Comparison of ENCODE assay signal across 1 cellular context in the genomic region with DNA sequence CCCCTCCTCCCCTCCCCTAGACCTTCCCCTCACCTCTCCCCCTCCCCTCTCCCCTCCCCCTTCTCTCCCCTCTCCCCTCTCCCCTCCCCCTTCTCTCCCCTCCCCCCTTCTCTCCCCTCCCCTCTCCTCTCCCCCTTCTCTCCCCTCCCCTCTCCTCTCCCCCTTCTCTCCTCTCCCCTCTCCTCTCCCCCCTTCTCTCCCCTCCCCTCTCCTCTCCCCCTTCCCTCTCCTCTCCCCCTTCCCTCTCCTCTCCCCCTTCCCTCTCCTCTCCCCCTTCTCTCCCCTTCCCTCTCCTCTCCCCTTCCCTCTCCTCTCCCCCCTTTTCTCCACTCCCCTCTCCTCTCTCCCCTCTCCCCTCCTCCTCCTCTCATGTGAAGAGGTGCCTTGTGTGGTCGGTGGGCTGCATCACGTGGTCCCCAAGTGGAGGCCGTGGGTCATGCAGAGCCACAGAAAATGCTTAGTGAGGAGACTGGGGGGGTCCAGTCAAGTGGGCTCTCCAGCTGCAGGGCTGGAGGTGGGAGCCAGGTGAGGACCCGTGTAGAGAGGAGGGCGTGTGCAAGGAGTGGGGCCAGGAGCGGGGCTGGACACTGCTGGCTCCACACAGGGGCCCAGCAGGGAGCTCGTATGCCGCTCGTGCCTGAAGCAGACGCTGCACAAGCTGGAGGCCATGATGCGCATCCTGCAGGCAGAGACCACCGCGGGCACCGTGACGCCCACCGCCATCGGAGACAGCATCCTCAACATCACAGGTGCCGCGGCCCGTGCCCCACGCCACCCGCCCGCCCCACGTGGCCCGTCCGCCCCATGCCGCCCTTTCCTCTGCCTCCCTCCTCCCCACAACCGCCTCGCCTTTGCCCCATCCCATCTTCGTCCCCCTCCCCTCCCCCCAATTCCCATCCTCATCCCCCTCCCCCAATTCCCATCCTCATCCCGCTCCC.
TF ChIP-seq lines count a peak whose summit lies in the region.

No MANE protein-coding gene starts in this region.

TF ChIP-seq in H1, 55 proteins besides CTCF, POLR2A, EP300 and RAD21:
- 0 out of 2 replicates have a peak, but pooled peaks have one; percentile 50 for TF ChIP-seq EGR1 (IDR thresholded peaks at IDR 0.05; ENCODE audit: borderline replicate concordance, low read depth, low read length)
